In genomic region chr16:29678691-29679267, GRCh38 we compare ENCODE assay signal across 1 cellular context.
A peak's percentile ranks its signal among the peaks of the same experiment; 100 is the strongest.
TF ChIP-seq lines count a peak whose summit lies in the region.

Gene QPRT, plus strand, starts transcription at chr16:29679180. Its CDS starts 18 bp downstream, at chr16:29679198.

TF ChIP-seq in K562, 482 proteins besides CTCF, POLR2A, EP300 and RAD21 (continued from another document):
- TF ChIP-seq ZNF518B (CRISPR knock-in tag; IDR thresholded peaks at IDR 0.05) (no peak), POLR2AphosphoS5 (IDR thresholded peaks at IDR 0.05; ENCODE audit: control insufficient read depth, insufficient read depth, low read depth, low read length) (peak; percentile 50), POLR2G (IDR thresholded peaks at IDR 0.05; ENCODE audit: low read depth, low read length) (peak; percentile 74), PTRF (tag; IDR thresholded peaks at IDR 0.05) (no peak), MEIS2 (IDR thresholded peaks at IDR 0.05; ENCODE audit: partially characterized antibody) (peak; percentile 87), ZNF584 (CRISPR knock-in tag; IDR thresholded peaks at IDR 0.05; ENCODE audit: low read depth) (no peak), ZNF384 (IDR thresholded peaks at IDR 0.05; ENCODE audit: low read depth, low read length) (0 out of 2 replicates have a peak, but pooled peaks have one; percentile 10), PBX2 (CRISPR knock-in tag; IDR thresholded peaks at IDR 0.05; ENCODE audit: low read depth) (no peak; the same call in 1 of the 2 replicates), PBX2 (tag; conservative IDR thresholded peaks at IDR 0.05; ENCODE audit: low read depth) (peak; percentile 59), BCOR (IDR thresholded peaks at IDR 0.05) (peak; percentile 73), ZFX (CRISPR knock-in tag; IDR thresholded peaks at IDR 0.05) (peak; percentile 58), COPS2 (conservative IDR thresholded peaks at IDR 0.05) (no peak), RBM17 (IDR thresholded peaks at IDR 0.05; ENCODE audit: borderline replicate concordance, low read depth, low read length) (no peak), ZNF766 (CRISPR knock-in tag; conservative IDR thresholded peaks at IDR 0.05) (no peak), TBP (optimal IDR thresholded peaks at IDR 0.05; ENCODE audit: low read depth, low read length) (peak; percentile 72), SUPT5H (IDR thresholded peaks at IDR 0.05) (0 out of 2 replicates have a peak, but pooled peaks have one; percentile 61), RBFOX2 (IDR thresholded peaks at IDR 0.05; ENCODE audit: low read depth, low read length) (peak; percentile 60), YY1 (IDR thresholded peaks at IDR 0.05; ENCODE audit: borderline replicate concordance in 1 of 3, control insufficient read depth in 1 of 3, extremely low read depth in 1 of 3, insufficient read depth in 3 of 3, insufficient read length in 1 of 3, insufficient replicate concordance in 2 of 3, low read depth in 1 of 3, low read length in 2 of 3) (peak in 1 of 3 experiments; percentile 47), ZNF592 (IDR thresholded peaks at IDR 0.05) (peak; percentile 55; the same call in 1 of the 2 replicates), TFAP4 (CRISPR knock-in tag; IDR thresholded peaks at IDR 0.05; ENCODE audit: borderline replicate concordance) (peak; percentile 12; the same call in 1 of the 2 replicates), POLR2B (IDR thresholded peaks at IDR 0.05; ENCODE audit: low read depth, partially characterized antibody) (peak; percentile 60), RCOR1 (IDR thresholded peaks at IDR 0.05; ENCODE audit: borderline replicate concordance in 1 of 2, low read depth in 2 of 2, low read length in 2 of 2) (peak in 1 of 2 experiments; percentile 36; a peak in 1 of 4 replicates), RBM25 (IDR thresholded peaks at IDR 0.05; ENCODE audit: low read depth, low read length, severe bottlenecking) (no peak), MAZ (CRISPR knock-in tag; conservative IDR thresholded peaks at IDR 0.05 in 1 of 2, IDR thresholded peaks at IDR 0.05 in 1 of 2) (peak in 1 of 2 experiments; percentile 23; a peak in 1 of 4 replicates), KDM5B (IDR thresholded peaks at IDR 0.05; ENCODE audit: insufficient replicate concordance, low read depth, low read length) (peak; percentile 49), HLTF (IDR thresholded peaks at IDR 0.05) (no peak), SIN3A (IDR thresholded peaks at IDR 0.05; ENCODE audit: borderline replicate concordance in 2 of 2, control insufficient read depth in 1 of 2, low read depth in 2 of 2, low read length in 2 of 2) (peak in 1 of 2 experiments; percentile 63; a peak in 1 of 4 replicates), TAF1 (IDR thresholded peaks at IDR 0.05; ENCODE audit: control insufficient read depth, extremely low read depth, insufficient read depth, low read length, severe bottlenecking) (peak; percentile 21), ZNF347 (CRISPR knock-in tag; IDR thresholded peaks at IDR 0.05; ENCODE audit: low read depth) (0 out of 2 replicates have a peak, but pooled peaks have one; percentile 23), NFE2 (IDR thresholded peaks at IDR 0.05; ENCODE audit: low read depth) (peak; percentile 41; the same call in 1 of the 2 replicates), GABPB2 (CRISPR knock-in tag; conservative IDR thresholded peaks at IDR 0.05) (no peak), HOXB6 (CRISPR knock-in tag; IDR thresholded peaks at IDR 0.05; ENCODE audit: borderline replicate concordance) (no peak), ZKSCAN8 (CRISPR knock-in tag; IDR thresholded peaks at IDR 0.05) (0 out of 2 replicates have a peak, but pooled peaks have one; percentile 4), DMBX1 (CRISPR knock-in tag; IDR thresholded peaks at IDR 0.05; ENCODE audit: borderline replicate concordance) (0 out of 2 replicates have a peak, but pooled peaks have one; percentile 26), PKNOX1 (IDR thresholded peaks at IDR 0.05) (peak; percentile 92), ZEB2 (IDR thresholded peaks at IDR 0.05) (no peak), GATAD2B (IDR thresholded peaks at IDR 0.05; ENCODE audit: borderline replicate concordance) (no peak), ZNF431 (CRISPR knock-in tag; IDR thresholded peaks at IDR 0.05) (no peak), KDM1A (IDR thresholded peaks at IDR 0.05) (peak in 1 of 2 experiments; percentile 30; a peak in 1 of 4 replicates), E2F6 (IDR thresholded peaks at IDR 0.05; ENCODE audit: borderline replicate concordance in 1 of 2, extremely low read depth in 1 of 2, insufficient read depth in 1 of 2, insufficient read length in 1 of 2, low read depth in 1 of 2, low read length in 1 of 2, poor library complexity in 1 of 2, severe bottlenecking in 1 of 2) (peak in 1 of 2 experiments; percentile 20), NRF1 (conservative IDR thresholded peaks at IDR 0.05 in 1 of 2, IDR thresholded peaks at IDR 0.05 in 1 of 2) (peak; percentile 15 to 27; a peak in 1 of 4 replicates)
